In the genomic region with DNA sequence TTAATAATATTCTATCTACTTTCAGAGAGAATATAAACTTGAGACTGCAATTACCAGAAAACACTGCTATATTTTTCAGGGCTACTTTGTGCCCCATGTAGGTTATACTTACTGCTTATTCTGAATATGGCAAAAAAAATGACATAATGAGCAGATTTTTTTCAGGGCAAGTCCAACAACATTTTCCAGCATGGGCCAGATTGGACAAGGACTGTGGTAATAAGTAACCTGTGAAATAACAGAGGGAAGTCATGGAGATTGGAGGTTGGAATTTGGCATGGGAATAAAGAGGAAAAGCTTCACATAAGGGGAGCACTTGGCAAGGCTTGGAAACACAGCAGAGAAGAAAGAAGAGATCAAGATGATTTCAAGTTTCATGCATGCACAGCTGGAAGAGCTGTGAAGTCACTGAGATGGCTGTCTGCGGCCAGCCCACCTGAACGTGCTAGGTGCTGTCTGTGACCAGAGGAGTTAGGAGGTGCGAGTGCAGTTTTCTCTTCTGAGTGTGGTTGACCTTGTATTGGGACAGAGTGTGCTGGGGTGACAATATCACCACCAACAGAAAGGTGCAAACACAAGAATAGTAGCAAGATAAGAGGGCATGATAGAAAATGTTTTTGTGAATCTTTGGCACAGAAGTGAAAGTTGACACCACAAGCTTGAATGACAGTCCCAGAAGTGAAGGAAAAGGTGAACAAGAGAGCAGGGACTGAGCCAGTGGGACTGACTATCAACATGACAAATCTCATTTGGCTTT, we compare ENCODE assay signal across 20 cellular contexts.
DNase-seq lines count a peak whose midpoint lies in the region; ATAC-seq and TF ChIP-seq lines count a peak whose summit lies in the region.
"Had no signal": no experiment of that assay in that cellular context is flagged by ENCODE, and none has a peak within 500 bp of the region (broad histone marks: within the 10 kb centered on the region; RNA-seq: fewer than 3 reads in every experiment).

No MANE protein-coding gene starts in this region.

- H3K4me1 ChIP-seq in Caco-2, result no peaks in the 10 kb centered on the region
- no peaks in the 10 kb centered on the region for H3K4me1 ChIP-seq in HEK293 (ENCODE audit: control insufficient read depth, insufficient read depth, low read length)
- peaks cover 0 to 40% (median 10%) of the 10 kb centered on the region in 4 donors for H3K4me1 ChIP-seq in right lobe of liver

- TF ChIP-seq POLR2A in right lobe of liver (IDR thresholded peaks at IDR 0.05), result no peak

- H3K27ac ChIP-seq in HEK293 (ENCODE audit: extremely low read depth, low read depth, low read length) (no peak overlapping the region), right lobe of liver (peak overlapping the region in 2 of 3 donors; percentile 60 to 82)
- H3K27ac ChIP-seq: C4-2B, thyroid gland had no signal

- no peak overlapping the region for H3K4me3 Mint-ChIP-seq in Caco-2 (ENCODE audit: unreplicated experiment)
- no peak overlapping the region for H3K4me3 Mint-ChIP-seq in stimulated activated memory B cell treated with anti-CD40 and anti-IgM and Interleukin-4, amounts not matched to agents 10 μg/mL and 1 μg/mL and 100 μg/mL, for 72 hours
- H3K4me3 Mint-ChIP-seq: activated B cell treated with CpG ODN at 0.5 μM for 24 hours; activated CD8-positive, alpha-beta T cell treated with anti-CD3 and anti-CD28 coated beads, Interleukin-2, amount 10 ng/mL, durations not matched to agents 7 days and 5 days; activated T-helper 17 cell treated with anti-CD3 and anti-CD28 coated beads, Interleukin-2, amount 50 U/mL, for 72 hours; central memory CD8-positive, alpha-beta T cell; T-helper 17 cell had no signal

- H3K27me3 ChIP-seq in Caco-2 (replicated peaks; ENCODE audit: control insufficient read depth, insufficient read depth, low read length) (no peaks in the 10 kb centered on the region), right lobe of liver (no peaks in the 10 kb centered on the region)
- H3K27me3 ChIP-seq: thyroid gland had no signal

- POLR2A ChIA-PET in Caco-2 (lab: Charles Lee), result no interaction called here
- POLR2A ChIA-PET in HEK293 (lab: Yijun Ruan, JAX), result no interaction called here

- H3K4me3 ChIP-seq in Caco-2 (ENCODE audit: low read depth, low read length) (no peak overlapping the region), HEK293 (ENCODE audit: low read depth, low read length) (no peak overlapping the region), epithelial cell of esophagus (ENCODE audit: low read length) (no peak overlapping the region), right lobe of liver (peak overlapping the region in 2 of 3 donors; percentile 19 to 25)
- H3K4me3 ChIP-seq: thyroid gland had no signal

- no peak for TF ChIP-seq CTCF in Caco-2 (IDR thresholded peaks at IDR 0.05; ENCODE audit: insufficient read depth in 1 of 2, low read depth in 1 of 2, low read length in 1 of 2, severe bottlenecking in 1 of 2, unreplicated experiment in 1 of 2)
- TF ChIP-seq CTCF in HEK293 (tag by site-specific recombination; IDR thresholded peaks at IDR 0.05), result no peak
- TF ChIP-seq CTCF in epithelial cell of esophagus (IDR thresholded peaks at IDR 0.05; ENCODE audit: insufficient read depth, low read depth, low read length, missing control alignments), result no peak
- no peak for TF ChIP-seq CTCF in right lobe of liver (IDR thresholded peaks at IDR 0.05)

- DNase-seq in Caco-2 (no peak), epithelial cell of esophagus (ENCODE audit: low read depth) (peak; percentile 40), right lobe of liver (peak in 1 of 3 donors; percentile 49), NCI-H345 (lab: John Stamatoyannopoulos, UW) (no peak), mesenteric fat pad (ENCODE audit: low spot score) (no peak)
- DNase-seq: activated B cell treated with CpG ODN at 0.5 μM for 24 hours; activated CD8-positive, alpha-beta T cell treated with anti-CD3 and anti-CD28 coated beads, Interleukin-2, amount 10 ng/mL, durations not matched to agents 7 days and 5 days; DMS79; hypothalamus; kidney glomerular epithelial cell; NCI-H187 treated with DMSO at 0.1 percent for 48 hours; SHP77 treated with DMSO at 0.1 percent for 48 hours; T-helper 17 cell; thyroid gland had no signal

- CTCF ChIA-PET in Caco-2 (lab: Charles Lee) (no interaction called here), HEK293 (lab: Yijun Ruan, JAX) (interaction anchor here (0.6 to 1.3 kb wide), 4 partner anchors 9 to 59 kb away, joined by 3 read pairs; no protein-coding TSS in a partner anchor)

- no TSS peak for BruUV-seq in Caco-2 (replicated peaks; lab: Mats Ljungman, UMichigan)

- H3K27ac Mint-ChIP-seq in Caco-2 (ENCODE audit: unreplicated experiment), result peak overlapping the region; percentile 39
- H3K27ac Mint-ChIP-seq in stimulated activated memory B cell treated with anti-CD40 and anti-IgM and Interleukin-4, amounts not matched to agents 10 μg/mL and 1 μg/mL and 100 μg/mL, for 72 hours, result no peak overlapping the region
- H3K27ac Mint-ChIP-seq: activated B cell treated with CpG ODN at 0.5 μM for 24 hours; activated CD8-positive, alpha-beta T cell treated with anti-CD3 and anti-CD28 coated beads, Interleukin-2, amount 10 ng/mL, durations not matched to agents 7 days and 5 days; activated T-helper 17 cell treated with anti-CD3 and anti-CD28 coated beads, Interleukin-2, amount 50 U/mL, for 72 hours; T-helper 17 cell had no signal

- 4% methylated on average over 3 of the region's 3 CpGs for WGBS in right lobe of liver (ENCODE audit: insufficient coverage, low coverage, low lambda C conversion rate, missing lambda C conversion rate)

- peaks cover 10% of the 10 kb centered on the region for H3K4me1 Mint-ChIP-seq in Caco-2 (ENCODE audit: low read depth, unreplicated experiment)
- no peaks in the 10 kb centered on the region for H3K4me1 Mint-ChIP-seq in stimulated activated memory B cell treated with anti-CD40 and anti-IgM and Interleukin-4, amounts not matched to agents 10 μg/mL and 1 μg/mL and 100 μg/mL, for 72 hours
- H3K4me1 Mint-ChIP-seq: activated B cell treated with CpG ODN at 0.5 μM for 24 hours; activated T-helper 17 cell treated with anti-CD3 and anti-CD28 coated beads, Interleukin-2, amount 50 U/mL, for 72 hours; central memory CD8-positive, alpha-beta T cell; T-helper 17 cell had no signal

- no peaks in the 10 kb centered on the region for H3K9me3 ChIP-seq in Caco-2
- H3K9me3 ChIP-seq in HEK293 (ENCODE audit: control insufficient read depth, insufficient read depth, low read depth, low read length), result no peaks in the 10 kb centered on the region
- H3K9me3 ChIP-seq in right lobe of liver, result no peaks in the 10 kb centered on the region
- H3K9me3 ChIP-seq: thyroid gland had no signal

- ATAC-seq in right lobe of liver, result peak; percentile 50 to 82 (median 68)
- ATAC-seq in stimulated activated memory B cell treated with anti-CD40 and anti-IgM and Interleukin-4, amounts not matched to agents 10 μg/mL and 1 μg/mL and 100 μg/mL, for 72 hours, result no peak
- no peak for ATAC-seq in GM19395 (IDR thresholded peaks at IDR 0.05; ENCODE audit: unreplicated experiment)
- ATAC-seq: activated CD8-positive, alpha-beta T cell treated with anti-CD3 and anti-CD28 coated beads, Interleukin-2, amount 10 ng/mL, durations not matched to agents 7 days and 5 days; activated T-helper 17 cell treated with anti-CD3 and anti-CD28 coated beads, Interleukin-2, amount 50 U/mL, for 72 hours; T-helper 17 cell had no signal

- intact Hi-C loops in Caco-2 (cut with micrococcal nuclease; ENCODE audit: unreplicated experiment) (no loop called here), right lobe of liver (cut with DNase I) (no loop called here)

- no peaks in the 10 kb centered on the region for H3K27me3 Mint-ChIP-seq in Caco-2 (ENCODE audit: insufficient read depth, unreplicated experiment)
- H3K27me3 Mint-ChIP-seq in stimulated activated memory B cell treated with anti-CD40 and anti-IgM and Interleukin-4, amounts not matched to agents 10 μg/mL and 1 μg/mL and 100 μg/mL, for 72 hours, result no peaks in the 10 kb centered on the region
- H3K27me3 Mint-ChIP-seq: activated B cell treated with CpG ODN at 0.5 μM for 24 hours; activated T-helper 17 cell treated with anti-CD3 and anti-CD28 coated beads, Interleukin-2, amount 50 U/mL, for 72 hours; central memory CD8-positive, alpha-beta T cell; T-helper 17 cell had no signal

- H3K36me3 Mint-ChIP-seq in Caco-2 (ENCODE audit: insufficient read depth, unreplicated experiment), result no peaks in the 10 kb centered on the region
- no peaks in the 10 kb centered on the region for H3K36me3 Mint-ChIP-seq in stimulated activated memory B cell treated with anti-CD40 and anti-IgM and Interleukin-4, amounts not matched to agents 10 μg/mL and 1 μg/mL and 100 μg/mL, for 72 hours

- H3K9me3 Mint-ChIP-seq in Caco-2 (ENCODE audit: unreplicated experiment), result no peaks in the 10 kb centered on the region
- H3K9me3 Mint-ChIP-seq in stimulated activated memory B cell treated with anti-CD40 and anti-IgM and Interleukin-4, amounts not matched to agents 10 μg/mL and 1 μg/mL and 100 μg/mL, for 72 hours, result peaks cover 2% of the 10 kb centered on the region
- H3K9me3 Mint-ChIP-seq: activated B cell treated with CpG ODN at 0.5 μM for 24 hours had no signal

- H3K36me3 ChIP-seq in Caco-2 (ENCODE audit: control insufficient read depth, insufficient read depth, low read length) (no peaks in the 10 kb centered on the region), HEK293 (ENCODE audit: control insufficient read depth in 2 of 2, insufficient read depth in 1 of 2, low read length in 2 of 2) (no peaks in the 10 kb centered on the region), right lobe of liver (no peaks in the 10 kb centered on the region)
- H3K36me3 ChIP-seq: thyroid gland had no signal

TF ChIP-seq in HEK293, 187 proteins besides CTCF, POLR2A, EP300 and RAD21:
- TF ChIP-seq PRDM1 (tag by site-specific recombination; IDR thresholded peaks at IDR 0.05), result peak; percentile 42; the same call in 1 of the 2 replicates
- TF ChIP-seq, protein P1, sequence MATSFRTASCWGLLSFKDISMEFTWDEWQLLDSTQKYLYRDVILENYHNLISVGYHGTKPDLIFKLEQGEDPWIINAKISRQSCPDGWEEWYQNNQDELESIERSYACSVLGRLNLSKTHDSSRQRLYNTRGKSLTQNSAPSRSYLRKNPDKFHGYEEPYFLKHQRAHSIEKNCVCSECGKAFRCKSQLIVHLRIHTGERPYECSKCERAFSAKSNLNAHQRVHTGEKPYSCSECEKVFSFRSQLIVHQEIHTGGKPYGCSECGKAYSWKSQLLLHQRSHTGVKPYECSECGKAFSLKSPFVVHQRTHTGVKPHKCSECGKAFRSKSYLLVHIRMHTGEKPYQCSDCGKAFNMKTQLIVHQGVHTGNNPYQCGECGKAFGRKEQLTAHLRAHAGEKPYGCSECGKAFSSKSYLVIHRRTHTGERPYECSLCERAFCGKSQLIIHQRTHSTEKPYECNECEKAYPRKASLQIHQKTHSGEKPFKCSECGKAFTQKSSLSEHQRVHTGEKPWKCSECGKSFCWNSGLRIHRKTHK (tag by site-specific recombination; IDR thresholded peaks at IDR 0.05), result no peak

Comparison
In these comparisons a context has a peak if more than half of its experiments do, and no peak if none do; other contexts are left out.
1. H3K4me3 ChIP-seq: peak in right lobe of liver (2 of 3); none in Caco-2 (single experiment), HEK293 (single experiment) and epithelial cell of esophagus (single experiment).
2. ATAC-seq: peak in right lobe of liver (4 of 4); none in stimulated activated memory B cell treated with anti-CD40 and anti-IgM and Interleukin-4, amounts not matched to agents 10 μg/mL and 1 μg/mL and 100 μg/mL, for 72 hours (single experiment) and GM19395 (single experiment).